In the genomic region with DNA sequence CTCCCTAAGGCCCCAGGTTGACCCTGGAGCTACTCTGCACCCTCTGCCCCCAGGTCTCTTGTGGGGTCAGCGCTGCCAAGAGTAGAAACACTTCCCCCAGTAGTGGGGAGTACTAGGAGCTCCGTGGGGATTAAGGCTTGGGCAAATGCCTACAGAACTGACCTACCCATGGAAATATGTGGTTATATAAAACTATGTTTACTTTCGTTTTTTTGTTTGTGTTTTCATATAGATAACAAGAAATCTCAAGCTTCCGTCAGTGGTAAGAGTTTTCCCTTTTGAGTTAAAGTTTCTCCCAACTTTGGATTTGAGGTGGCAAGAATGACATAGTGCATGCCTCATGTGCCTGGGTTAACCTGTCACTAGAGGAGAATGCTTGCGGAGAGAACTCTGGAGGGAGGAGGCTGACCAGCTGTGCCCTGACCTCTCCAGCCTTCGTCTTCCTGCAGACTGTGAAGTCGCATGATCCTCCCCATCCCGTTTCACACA, we compare ENCODE assay signal across 1 cellular context.
TF ChIP-seq lines count a peak whose summit lies in the region.

No MANE protein-coding gene starts in this region.

TF ChIP-seq in endothelial cell of umbilical vein, 7 proteins besides CTCF, POLR2A, EP300 and RAD21:
- TF ChIP-seq JUN (IDR thresholded peaks at IDR 0.05; ENCODE audit: borderline replicate concordance, insufficient read depth, insufficient read length, low read depth) (no peak), MYC (IDR thresholded peaks at IDR 0.05; ENCODE audit: low read depth, low read length) (no peak), GATA2 (IDR thresholded peaks at IDR 0.05; ENCODE audit: insufficient read depth, insufficient read length, low read depth, low read length) (no peak), FOS (IDR thresholded peaks at IDR 0.05; ENCODE audit: borderline replicate concordance, insufficient read depth, low read length) (no peak), EZH2 (IDR thresholded peaks at IDR 0.05; ENCODE audit: borderline replicate concordance, low read depth, low read length, severe bottlenecking) (no peak), POLR2AphosphoS5 (IDR thresholded peaks at IDR 0.05; ENCODE audit: insufficient read depth, low read depth, low read length) (no peak)
- TF ChIP-seq, protein P1, sequence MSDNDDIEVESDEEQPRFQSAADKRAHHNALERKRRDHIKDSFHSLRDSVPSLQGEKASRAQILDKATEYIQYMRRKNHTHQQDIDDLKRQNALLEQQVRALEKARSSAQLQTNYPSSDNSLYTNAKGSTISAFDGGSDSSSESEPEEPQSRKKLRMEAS (IDR thresholded peaks at IDR 0.05; ENCODE audit: insufficient read depth, insufficient read length) = no peak
